ENCODE assay signal across 8 cellular contexts in the genomic region with DNA sequence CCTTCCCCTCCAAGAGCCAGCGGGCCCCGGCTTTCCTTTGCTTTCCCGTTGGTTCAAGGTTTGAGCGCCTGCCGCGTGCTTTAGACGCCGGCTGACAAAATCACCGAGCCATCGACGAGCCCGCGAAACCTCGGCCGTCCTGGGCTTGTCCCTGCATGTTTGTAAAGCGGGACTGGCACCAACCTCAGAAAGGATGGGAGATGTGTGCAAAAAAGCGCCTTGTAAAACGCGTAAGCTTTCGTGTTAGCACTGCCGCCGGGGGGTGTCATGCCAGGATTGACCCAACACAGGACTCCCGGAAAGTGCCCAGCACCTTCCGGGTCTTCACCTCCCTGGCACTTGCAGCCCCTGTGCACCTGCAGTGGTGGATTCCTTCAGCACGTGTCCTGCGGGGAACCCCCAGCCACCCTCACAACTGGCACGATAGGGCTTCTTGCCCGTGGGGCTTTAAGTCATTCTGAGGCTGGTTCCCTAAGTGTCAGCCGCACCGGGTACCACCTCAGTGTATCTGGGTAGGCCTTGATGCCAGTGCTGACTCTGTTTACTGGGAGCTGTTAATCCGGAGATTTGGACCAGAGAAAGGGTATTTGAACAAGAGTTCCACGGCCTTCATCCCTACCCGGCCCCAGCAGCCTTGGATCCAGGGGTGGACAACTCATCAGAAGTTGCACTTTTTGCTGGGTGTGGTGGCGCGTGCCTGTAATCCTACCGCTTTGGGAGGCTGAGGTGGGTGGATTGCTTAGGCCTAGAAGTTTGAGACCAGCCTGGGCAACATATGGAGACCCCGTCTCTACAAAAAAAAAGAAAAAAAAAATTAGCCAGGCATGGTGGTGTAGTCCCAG. TPM values are rescaled to one million over a fixed set of nuclear protein-coding genes. Genes with fewer than 3 reads are reported as not detected.
DNase-seq lines count a peak whose midpoint lies in the region; ATAC-seq and TF ChIP-seq lines count a peak whose summit lies in the region.

No MANE protein-coding gene starts in this region.

- peaks cover 3% of the 10 kb centered on the region for H3K27me3 Mint-ChIP-seq in brain

- H3K36me3 ChIP-seq in SJCRH30 = peaks cover 10% of the 10 kb centered on the region

- H3K36me3 Mint-ChIP-seq in brain = no peaks in the 10 kb centered on the region

- H3K4me1 ChIP-seq in SJCRH30 = peaks cover 7% of the 10 kb centered on the region; the same call in 1 of the 2 replicates

- DNase-seq in NCI-H82 (lab: John Stamatoyannopoulos, UW) (peak; percentile 38), NCI-H82 treated with DMSO at 0.1 percent for 48 hours (lab: John Stamatoyannopoulos, UW; ENCODE audit: unreplicated experiment) (no peak), SJCRH30 (no peak), lung microvascular endothelial cell (ENCODE audit: low read depth in 2 of 2) (peak; percentile 36 to 37)
- peak; percentile 66 for DNase-seq in stimulated activated naive CD8-positive, alpha-beta T cell treated with anti-CD3 and anti-CD28 coated beads, Interleukin-15, Interleukin-2, amounts not matched to agents 100 U/mL and 50 U/mL, for 24 hours

- no peaks in the 10 kb centered on the region for H3K9me3 ChIP-seq in SJCRH30 (replicated peaks)

- H3K27me3 ChIP-seq in SJCRH30 = no peaks in the 10 kb centered on the region

- H3K4me3 Mint-ChIP-seq in brain = peak overlapping the region; percentile 93 to 97 (median 94)

- H3K27ac Mint-ChIP-seq in brain = peak overlapping the region; percentile 85 to 97 (median 97)

- peaks cover 34% of the 10 kb centered on the region for H3K4me1 Mint-ChIP-seq in brain

- no peak for TF ChIP-seq CTCF in brain (conservative IDR thresholded peaks at IDR 0.05)

- no peaks in the 10 kb centered on the region for H3K9me3 Mint-ChIP-seq in brain

- H3K4me3 ChIP-seq in SJCRH30 = peak overlapping the region; percentile 91

- no peak for ATAC-seq in stimulated activated naive CD8-positive, alpha-beta T cell treated with anti-CD3 and anti-CD28 coated beads, Interleukin-15, Interleukin-2, amounts not matched to agents 100 U/mL and 50 U/mL, for 24 hours
- no peak for ATAC-seq in GM21825 (IDR thresholded peaks at IDR 0.05; ENCODE audit: unreplicated experiment)
- ATAC-seq in GM18502 (IDR thresholded peaks at IDR 0.05; ENCODE audit: poor library complexity, unreplicated experiment) = no peak

- H3K27ac ChIP-seq in SJCRH30 = peak overlapping the region; percentile 53

RNA-seq across cellular contexts. Expression of a gene that starts 0.8 kb away (rescaled TPM):
- total RNA-seq in SJCRH30 (2014; rRNA removed; shearing (Covaris generic)) = 129 and 132 TPM in 2 replicates
- 69.2 TPM for polyA plus RNA-seq in brain (ENCODE audit: insufficient read depth, low read depth, low replicate concordance)
- total RNA-seq in lung microvascular endothelial cell = 21.8 and 28.5 TPM in 2 replicates

RNA-seq across cellular contexts. Expression of a gene that starts 1.1 kb away (rescaled TPM):
- 21.5 and 29.3 TPM in 2 replicates for total RNA-seq in SJCRH30 (2014; rRNA removed; shearing (Covaris generic))
- polyA plus RNA-seq in brain (ENCODE audit: insufficient read depth, low read depth, low replicate concordance) = 10.8 TPM
- 5.2 and 8.3 TPM in 2 replicates for total RNA-seq in lung microvascular endothelial cell

RNA-seq across cellular contexts. Expression of a gene that starts 17.2 kb away (rescaled TPM):
- 31.5 and 33.0 TPM in 2 replicates for total RNA-seq in SJCRH30 (2014; rRNA removed; shearing (Covaris generic))
- 31.5 TPM for polyA plus RNA-seq in brain (ENCODE audit: insufficient read depth, low read depth, low replicate concordance)
- 4.4 and 6.8 TPM in 2 replicates for total RNA-seq in lung microvascular endothelial cell

RNA-seq across cellular contexts. Expression of a gene that starts 55.2 kb away (rescaled TPM):
- 97.0 and 99.8 TPM in 2 replicates for total RNA-seq in SJCRH30 (2014; rRNA removed; shearing (Covaris generic))
- polyA plus RNA-seq in brain (ENCODE audit: insufficient read depth, low read depth, low replicate concordance) = 38.7 TPM
- total RNA-seq in lung microvascular endothelial cell = 40.3 and 52.0 TPM in 2 replicates

Comparison
In these comparisons a context has a peak if more than half of its experiments do, and no peak if none do; other contexts are left out.
1. DNase-seq: peak in NCI-H82 (single experiment), lung microvascular endothelial cell (2 of 2) and stimulated activated naive CD8-positive, alpha-beta T cell treated with anti-CD3 and anti-CD28 coated beads, Interleukin-15, Interleukin-2, amounts not matched to agents 100 U/mL and 50 U/mL, for 24 hours (single experiment); none in NCI-H82 treated with DMSO at 0.1 percent for 48 hours (single experiment) and SJCRH30 (0 of 2).